ENCODE assay signal across 10 cellular contexts in genomic region chr11:93080146-93080759, GRCh38.
"Had no signal": no experiment of that assay in that cellular context is flagged by ENCODE, and none has a peak within 500 bp of the region (broad histone marks: within the 10 kb centered on the region; RNA-seq: fewer than 3 reads in every experiment).

No MANE protein-coding gene starts in this region.

- DNase-seq: activated B cell treated with CpG ODN at 0.5 μM for 24 hours; activated CD4-positive, alpha-beta T cell treated with anti-CD3 and anti-CD28 coated beads, Interleukin-2, amount 10 ng/mL, durations not matched to agents 7 days and 5 days; activated CD8-positive, alpha-beta memory T cell treated with anti-CD3 and anti-CD28 coated beads for 24 hours; activated naive CD4-positive, alpha-beta T cell treated with anti-CD3 and anti-CD28 coated beads for 36 hours; heart right ventricle; left lung; right cardiac atrium; small intestine had no signal

- H3K4me3 ChIP-seq: heart right ventricle, left lung had no signal

- H3K4me1 ChIP-seq: heart right ventricle, left lung had no signal

- ATAC-seq: activated T-helper 17 cell treated with anti-CD3 and anti-CD28 coated beads, Interleukin-2, amount 50 U/mL, for 72 hours; heart right ventricle; left lung; right cardiac atrium had no signal

- H3K36me3 ChIP-seq: heart right ventricle, left lung, neutrophil had no signal

- H3K27me3 ChIP-seq: left lung had no signal

- H3K9me3 ChIP-seq: heart right ventricle, left lung, neutrophil had no signal

- H3K27ac ChIP-seq: heart right ventricle, left lung, neutrophil had no signal
